In the genomic region with DNA sequence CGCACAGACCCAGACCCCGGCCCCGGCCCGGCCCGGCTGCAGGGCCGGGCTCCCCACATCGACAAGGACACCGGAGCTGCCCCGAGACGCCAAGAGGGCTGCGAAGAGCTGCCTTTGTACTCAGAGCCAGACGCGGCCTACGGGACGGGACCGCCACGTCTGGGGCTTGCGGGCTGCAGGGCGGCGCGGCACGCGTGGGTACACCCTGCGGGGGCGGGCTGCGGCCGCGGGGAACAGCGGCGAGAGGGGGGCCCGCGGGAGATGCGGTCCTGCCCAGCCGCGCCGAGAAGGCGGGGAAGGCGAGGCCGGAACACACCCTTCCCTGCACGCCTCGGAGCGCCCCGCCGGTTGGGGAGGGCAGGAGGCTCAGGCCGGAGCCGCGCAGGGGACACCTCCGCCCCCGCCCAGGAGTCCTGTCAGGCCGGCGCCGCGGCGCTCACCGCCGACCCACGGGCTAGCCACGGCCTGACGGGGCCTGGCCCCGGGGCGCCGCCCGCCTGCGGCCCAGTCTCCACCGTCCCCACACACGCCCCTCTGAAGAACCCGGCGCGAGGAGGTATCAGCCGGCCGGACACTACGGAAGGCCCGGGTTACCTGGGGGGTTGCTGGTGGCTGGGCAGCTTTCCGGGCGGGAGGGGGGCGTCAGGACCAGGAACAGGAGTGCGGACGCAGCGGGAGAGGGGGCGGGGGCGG, we compare ENCODE assay signal across 8 cellular contexts.
DNase-seq lines count a peak whose midpoint lies in the region; ATAC-seq lines count a peak whose summit lies in the region.

No MANE protein-coding gene starts in this region.

- ATAC-seq in HG02981 (IDR thresholded peaks at IDR 0.05; ENCODE audit: unreplicated experiment) (peak; percentile 26), HG03469 (IDR thresholded peaks at IDR 0.05; ENCODE audit: unreplicated experiment) (no peak)

- DNase-seq in NCI-H1417 (lab: John Stamatoyannopoulos, UW) (peak in 2 of 3 experiments; percentile 78 to 89), NCI-H1417 treated with DMSO at 0.1 percent for 48 hours (lab: John Stamatoyannopoulos, UW) (no peak), T-helper 1 cell (peak; percentile 22 to 53 (median 35)), astrocyte of the hippocampus (ENCODE audit: low read depth, low spot score) (peak; percentile 50), iPS-NIHi11 (ENCODE audit: low spot score) (peak; percentile 69)
- DNase-seq in stimulated activated CD4-positive, alpha-beta T cell treated with anti-CD3 and anti-CD28 coated beads, Interleukin-15, amount 100 ng/mL, for 1 hour (ENCODE audit: low read depth in 1 of 2, low spot score in 1 of 2) = peak; percentile 15 to 32
